12 cellular contexts compared by ENCODE assay signal in genomic region chr10:58701398-58702135, GRCh38.
DNase-seq lines count a peak whose midpoint lies in the region; ATAC-seq lines count a peak whose summit lies in the region.
"Had no signal": no experiment of that assay in that cellular context is flagged by ENCODE, and none has a peak within 500 bp of the region (broad histone marks: within the 10 kb centered on the region; RNA-seq: fewer than 3 reads in every experiment).

No MANE protein-coding gene starts in this region.

- ATAC-seq in GM18867 (IDR thresholded peaks at IDR 0.05; ENCODE audit: unreplicated experiment) (no peak), GM21528 (IDR thresholded peaks at IDR 0.05; ENCODE audit: low FRiP score, unreplicated experiment) (no peak)
- no peak for ATAC-seq in activated naive CD4-positive, alpha-beta T cell treated with anti-CD3 and anti-CD28 coated beads, Interleukin-2, amount 50 U/mL, for 72 hours
- ATAC-seq: activated T-helper 17 cell treated with anti-CD3 and anti-CD28 coated beads, Interleukin-2, amount 50 U/mL, for 72 hours; naive thymus-derived CD8-positive, alpha-beta T cell had no signal

- no peaks in the 10 kb centered on the region for H3K36me3 Mint-ChIP-seq in activated naive CD4-positive, alpha-beta T cell treated with anti-CD3 and anti-CD28 coated beads, Interleukin-2, amount 50 U/mL, for 72 hours
- H3K36me3 Mint-ChIP-seq: naive thymus-derived CD8-positive, alpha-beta T cell had no signal

- DNase-seq in EH (ENCODE audit: low read depth), result peak; percentile 93
- peak; percentile 23 for DNase-seq in amniotic epithelial cell (ENCODE audit: low read depth)
- peak; percentile 97 for DNase-seq in fibroblast of the conjunctiva (ENCODE audit: low read depth)
- DNase-seq in renal cortical epithelial cell (ENCODE audit: low read depth), result peak; percentile 78
- no peak for DNase-seq in activated naive CD4-positive, alpha-beta T cell treated with anti-CD3 and anti-CD28 coated beads, Interleukin-2, amount 50 U/mL, for 72 hours (ENCODE audit: low spot score in 2 of 2)
- DNase-seq in activated gamma-delta T cell treated with Interleukin-2 at 50 U/mL for 16 hours, result no peak
- DNase-seq: activated CD4-positive, CD25-positive, alpha-beta regulatory T cell; naive thymus-derived CD8-positive, alpha-beta T cell had no signal

- H3K27ac Mint-ChIP-seq in activated naive CD4-positive, alpha-beta T cell treated with anti-CD3 and anti-CD28 coated beads, Interleukin-2, amount 50 U/mL, for 72 hours, result no peak overlapping the region
- H3K27ac Mint-ChIP-seq: activated T-helper 17 cell treated with anti-CD3 and anti-CD28 coated beads, Interleukin-2, amount 50 U/mL, for 72 hours; naive thymus-derived CD8-positive, alpha-beta T cell; stimulated activated naive CD8-positive, alpha-beta T cell treated with anti-CD3 and anti-CD28 coated beads, Interleukin-15, Interleukin-2, amounts not matched to agents 100 ng/mL and 50 ng/mL, for 24 hours had no signal

- H3K9me3 Mint-ChIP-seq in activated naive CD4-positive, alpha-beta T cell treated with anti-CD3 and anti-CD28 coated beads, Interleukin-2, amount 50 U/mL, for 72 hours, result peaks cover 0 to 4% of the 10 kb centered on the region in 2 donors
- H3K9me3 Mint-ChIP-seq: activated T-helper 17 cell treated with anti-CD3 and anti-CD28 coated beads, Interleukin-2, amount 50 U/mL, for 72 hours had no signal

Comparison
In these comparisons a context has a peak if more than half of its experiments do, and no peak if none do; other contexts are left out.
1. DNase-seq: peak in EH (single experiment), amniotic epithelial cell (single experiment), fibroblast of the conjunctiva (single experiment) and renal cortical epithelial cell (single experiment); none in activated naive CD4-positive, alpha-beta T cell treated with anti-CD3 and anti-CD28 coated beads, Interleukin-2, amount 50 U/mL, for 72 hours (0 of 2) and activated gamma-delta T cell treated with Interleukin-2 at 50 U/mL for 16 hours (single experiment).